In the genomic region with DNA sequence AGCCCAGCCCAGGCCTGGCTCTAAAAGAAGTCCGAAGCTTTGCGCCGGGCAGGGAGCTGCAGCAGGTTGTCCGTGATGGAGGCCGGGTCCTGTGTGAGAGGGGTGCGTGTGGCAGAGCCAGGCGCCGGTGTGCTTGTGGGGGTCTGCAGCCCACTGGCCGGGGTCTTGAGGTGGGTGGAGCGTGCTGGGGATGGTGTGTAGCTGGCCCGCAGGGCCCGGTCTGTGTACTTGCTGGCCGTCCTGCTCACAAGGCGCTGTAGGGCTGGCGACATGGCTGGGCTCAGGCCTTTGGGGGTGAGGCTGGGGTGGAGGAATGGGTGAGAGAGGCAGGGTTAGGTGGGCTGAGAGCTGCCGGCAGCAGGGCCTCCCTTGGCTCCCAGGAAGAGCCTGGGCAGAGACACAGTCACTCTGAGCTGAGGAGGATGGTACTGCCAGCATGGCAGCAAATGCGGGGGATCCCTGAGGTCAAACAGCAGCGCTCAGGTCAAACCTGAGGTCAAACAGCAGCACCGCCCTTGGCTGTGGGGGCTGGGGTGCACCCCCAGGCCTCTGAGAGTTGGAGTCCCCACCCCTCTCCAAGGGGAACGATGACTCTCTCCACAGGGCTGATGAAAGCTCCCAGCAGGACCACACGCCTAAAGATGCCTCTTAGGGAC, we compare ENCODE assay signal across 17 cellular contexts. TPM values are rescaled to one million over a fixed set of nuclear protein-coding genes. Genes with fewer than 3 reads are reported as not detected.
DNase-seq lines count a peak whose midpoint lies in the region; ATAC-seq, FAIRE-seq and TF ChIP-seq lines count a peak whose summit lies in the region.
"Had no signal": no experiment of that assay in that cellular context is flagged by ENCODE, and none has a peak within 500 bp of the region (broad histone marks: within the 10 kb centered on the region; RNA-seq: fewer than 3 reads in every experiment).

No MANE protein-coding gene starts in this region.

- no peak overlapping the region for H3K4me3 ChIP-seq in endothelial cell of umbilical vein (replicated peaks in 1 of 3; ENCODE audit: insufficient read depth in 1 of 3, low read depth in 1 of 3, low read length in 3 of 3)

- H3K4me3 Mint-ChIP-seq in activated CD4-positive, alpha-beta T cell treated with anti-CD3 and anti-CD28 coated beads, Interleukin-2, amount 10 ng/mL, durations not matched to agents 7 days and 5 days, result no peak overlapping the region
- H3K4me3 Mint-ChIP-seq in stimulated activated memory B cell treated with anti-CD40 and anti-IgM and Interleukin-4, amounts not matched to agents 10 μg/mL and 1 μg/mL and 100 μg/mL, for 72 hours, result no peak overlapping the region
- no peak overlapping the region for H3K4me3 Mint-ChIP-seq in T-helper 2 cell treated with Interferon-gamma antibody and Interleukin-4, amounts not matched to agents 5 μg/mL and 100 μg/mL, for 36 hours
- H3K4me3 Mint-ChIP-seq: CD8-positive, alpha-beta memory T cell; H9 had no signal

- no peak for TF ChIP-seq CTCF in endothelial cell of umbilical vein (IDR thresholded peaks at IDR 0.05; ENCODE audit: extremely low read depth in 1 of 2, insufficient read depth in 1 of 2, low read depth in 1 of 2, low read length in 2 of 2)

- POLR2A ChIA-PET in activated CD4-positive, alpha-beta T cell treated with anti-CD3 and anti-CD28 coated beads, Interleukin-2, amount 10 ng/mL, durations not matched to agents 7 days and 5 days (lab: Charles Lee), result no interaction called here
- POLR2A ChIA-PET in endothelial cell of umbilical vein (lab: Charles Lee), result no interaction called here

- peaks cover 10 to 53% of the 10 kb centered on the region in 2 experiments for H3K36me3 ChIP-seq in endothelial cell of umbilical vein (ENCODE audit: control insufficient read depth in 2 of 2, extremely low read depth in 1 of 2, insufficient read depth in 2 of 2, low read length in 2 of 2)

- no peak overlapping the region for H3K9ac ChIP-seq in endothelial cell of umbilical vein (replicated peaks; ENCODE audit: extremely low read depth, insufficient read depth, low read length)

- no peaks in the 10 kb centered on the region for H3K9me3 Mint-ChIP-seq in activated CD4-positive, alpha-beta T cell treated with anti-CD3 and anti-CD28 coated beads, Interleukin-2, amount 10 ng/mL, durations not matched to agents 7 days and 5 days
- no peaks in the 10 kb centered on the region for H3K9me3 Mint-ChIP-seq in stimulated activated memory B cell treated with anti-CD40 and anti-IgM and Interleukin-4, amounts not matched to agents 10 μg/mL and 1 μg/mL and 100 μg/mL, for 72 hours
- no peaks in the 10 kb centered on the region for H3K9me3 Mint-ChIP-seq in T-helper 2 cell treated with Interferon-gamma antibody and Interleukin-4, amounts not matched to agents 5 μg/mL and 100 μg/mL, for 36 hours
- H3K9me3 Mint-ChIP-seq: CD8-positive, alpha-beta memory T cell; H9 had no signal

- ATAC-seq in stimulated activated memory B cell treated with anti-CD40 and anti-IgM and Interleukin-4, amounts not matched to agents 10 μg/mL and 1 μg/mL and 100 μg/mL, for 72 hours, result peak; percentile 13

- dilution Hi-C loops in endothelial cell of umbilical vein (cut with MboI; ENCODE audit: extremely low pct_ligation_motif_present, low sequenced_read_pairs), result no loop called here

- H3K4me2 ChIP-seq in endothelial cell of umbilical vein (ENCODE audit: insufficient read depth, low read length), result no peak overlapping the region

- H3K4me1 Mint-ChIP-seq in activated CD4-positive, alpha-beta T cell treated with anti-CD3 and anti-CD28 coated beads, Interleukin-2, amount 10 ng/mL, durations not matched to agents 7 days and 5 days, result no peaks in the 10 kb centered on the region
- no peaks in the 10 kb centered on the region for H3K4me1 Mint-ChIP-seq in stimulated activated memory B cell treated with anti-CD40 and anti-IgM and Interleukin-4, amounts not matched to agents 10 μg/mL and 1 μg/mL and 100 μg/mL, for 72 hours
- H3K4me1 Mint-ChIP-seq in T-helper 2 cell treated with Interferon-gamma antibody and Interleukin-4, amounts not matched to agents 5 μg/mL and 100 μg/mL, for 36 hours (ENCODE audit: low read depth), result no peaks in the 10 kb centered on the region
- H3K4me1 Mint-ChIP-seq: H9 had no signal

- H3K27ac ChIP-seq in endothelial cell of umbilical vein (ENCODE audit: insufficient read depth, low read depth, low read length), result no peak overlapping the region
- H3K27ac ChIP-seq: 22Rv1 had no signal

- no peak for FAIRE-seq in endothelial cell of umbilical vein (lab: Jason Lieb, UNC)
- FAIRE-seq: GM19239 had no signal

- CTCF ChIA-PET in activated CD4-positive, alpha-beta T cell treated with anti-CD3 and anti-CD28 coated beads, Interleukin-2, amount 10 ng/mL, durations not matched to agents 7 days and 5 days (lab: Charles Lee), result interaction anchor here (1.6 kb wide), 1 partner anchor 10 kb away, joined by 6 read pairs; a partner anchor contains a TSS
- CTCF ChIA-PET in endothelial cell of umbilical vein (lab: Charles Lee), result interaction anchor here (2.3 kb wide), 1 partner anchor 10 kb away, joined by 9 read pairs; a partner anchor contains a TSS

- H3K27me3 ChIP-seq in endothelial cell of umbilical vein (ENCODE audit: control insufficient read depth in 2 of 2, insufficient read depth in 2 of 2, low read length in 2 of 2), result no peaks in the 10 kb centered on the region

- no peaks in the 10 kb centered on the region for H3K79me2 ChIP-seq in endothelial cell of umbilical vein (ENCODE audit: control insufficient read depth, insufficient read depth, low read length)

- DNase-seq in activated CD4-positive, alpha-beta T cell treated with anti-CD3 and anti-CD28 coated beads, Interleukin-2, amount 10 ng/mL, durations not matched to agents 7 days and 5 days, result no peak
- DNase-seq in activated CD4-positive, alpha-beta T cell treated with anti-CD3 and anti-CD28 coated beads, Interleukin-2, amount 50 U/mL, for 48 hours, result no peak
- DNase-seq in endothelial cell of umbilical vein (ENCODE audit: low read depth, low spot score) (no peak), NCI-H1105 treated with DMSO at 0.1 percent for 48 hours (lab: John Stamatoyannopoulos, UW) (no peak), OCI-M2 (lab: John Stamatoyannopoulos, UW; ENCODE audit: unreplicated experiment) (no peak)
- no peak for DNase-seq in T-helper 2 cell treated with Interferon-gamma antibody and Interleukin-4, amounts not matched to agents 5 μg/mL and 100 μg/mL, for 36 hours (ENCODE audit: low spot score)
- DNase-seq: Caco-2; CD8-positive, alpha-beta memory T cell; DND-41; GDM1; GOT3; H9 had no signal

- no peaks in the 10 kb centered on the region for H3K4me1 ChIP-seq in endothelial cell of umbilical vein (ENCODE audit: control insufficient read depth, extremely low read depth, insufficient read depth, low read length)
- H3K4me1 ChIP-seq: Caco-2 had no signal

- intact Hi-C loops in endothelial cell of umbilical vein (cut with micrococcal nuclease), result no loop called here

- no peak for TF ChIP-seq POLR2A in endothelial cell of umbilical vein (IDR thresholded peaks at IDR 0.05; ENCODE audit: low read depth, low read length)

- H3K27ac Mint-ChIP-seq in activated CD4-positive, alpha-beta T cell treated with anti-CD3 and anti-CD28 coated beads, Interleukin-2, amount 10 ng/mL, durations not matched to agents 7 days and 5 days, result peak overlapping the region; percentile 46
- H3K27ac Mint-ChIP-seq in stimulated activated memory B cell treated with anti-CD40 and anti-IgM and Interleukin-4, amounts not matched to agents 10 μg/mL and 1 μg/mL and 100 μg/mL, for 72 hours, result no peak overlapping the region
- H3K27ac Mint-ChIP-seq in T-helper 2 cell treated with Interferon-gamma antibody and Interleukin-4, amounts not matched to agents 5 μg/mL and 100 μg/mL, for 36 hours, result no peak overlapping the region
- H3K27ac Mint-ChIP-seq: H9 had no signal

- H3K27me3 Mint-ChIP-seq in activated CD4-positive, alpha-beta T cell treated with anti-CD3 and anti-CD28 coated beads, Interleukin-2, amount 10 ng/mL, durations not matched to agents 7 days and 5 days, result no peaks in the 10 kb centered on the region
- H3K27me3 Mint-ChIP-seq in stimulated activated memory B cell treated with anti-CD40 and anti-IgM and Interleukin-4, amounts not matched to agents 10 μg/mL and 1 μg/mL and 100 μg/mL, for 72 hours, result no peaks in the 10 kb centered on the region
- H3K27me3 Mint-ChIP-seq in T-helper 2 cell treated with Interferon-gamma antibody and Interleukin-4, amounts not matched to agents 5 μg/mL and 100 μg/mL, for 36 hours (ENCODE audit: low read depth), result no peaks in the 10 kb centered on the region
- H3K27me3 Mint-ChIP-seq: CD8-positive, alpha-beta memory T cell had no signal

- no peaks in the 10 kb centered on the region for H3K9me3 ChIP-seq in endothelial cell of umbilical vein (replicated peaks; ENCODE audit: control insufficient read depth, insufficient read depth, low read length)
- H3K9me3 ChIP-seq: Caco-2 had no signal

- H3K9me1 ChIP-seq in endothelial cell of umbilical vein (replicated peaks; ENCODE audit: control insufficient read depth, extremely low read depth, insufficient read depth, low read length), result no peaks in the 10 kb centered on the region

- no peaks in the 10 kb centered on the region for H4K20me1 ChIP-seq in endothelial cell of umbilical vein (replicated peaks; ENCODE audit: control insufficient read depth, extremely low read depth, insufficient read depth, low read length)

- BruUV-seq in endothelial cell of umbilical vein (replicated peaks; lab: Mats Ljungman, UMichigan), result TSS peak; percentile 26

- H2AFZ ChIP-seq in endothelial cell of umbilical vein (ENCODE audit: low read depth, low read length), result no peak overlapping the region

- H3K36me3 Mint-ChIP-seq in activated CD4-positive, alpha-beta T cell treated with anti-CD3 and anti-CD28 coated beads, Interleukin-2, amount 10 ng/mL, durations not matched to agents 7 days and 5 days (ENCODE audit: low read depth), result peaks cover 30% of the 10 kb centered on the region
- peaks cover 68% of the 10 kb centered on the region for H3K36me3 Mint-ChIP-seq in stimulated activated memory B cell treated with anti-CD40 and anti-IgM and Interleukin-4, amounts not matched to agents 10 μg/mL and 1 μg/mL and 100 μg/mL, for 72 hours
- H3K36me3 Mint-ChIP-seq in T-helper 2 cell treated with Interferon-gamma antibody and Interleukin-4, amounts not matched to agents 5 μg/mL and 100 μg/mL, for 36 hours (ENCODE audit: low read depth), result peaks cover 23% of the 10 kb centered on the region

RNA-seq across cellular contexts. Expression of a gene that starts 3.2 kb away (rescaled TPM):
- not detected for total RNA-seq in activated CD4-positive, alpha-beta T cell treated with anti-CD3 and anti-CD28 coated beads, Interleukin-2, amount 10 ng/mL, durations not matched to agents 7 days and 5 days
- total RNA-seq in endothelial cell of umbilical vein, result not detected in 2 replicates
- not detected in 2 replicates for polyA plus RNA-seq in endothelial cell of umbilical vein
- not detected in 2 replicates for polyA plus RNA-seq in endothelial cell of umbilical vein (2011; cell fraction: cytosol; rRNA removed)
- polyA plus RNA-seq in endothelial cell of umbilical vein (2011; cell fraction: nucleus; rRNA removed), result not detected in 2 replicates
- not detected in 2 replicates for polyA plus RNA-seq in endothelial cell of umbilical vein (2012)
- not detected in 2 replicates for polyA minus RNA-seq in endothelial cell of umbilical vein
- polyA minus RNA-seq in endothelial cell of umbilical vein (2011; cell fraction: cytosol; rRNA and poly(A)+ RNA removed), result not detected
- not detected in 2 replicates for polyA minus RNA-seq in endothelial cell of umbilical vein (2011; cell fraction: nucleus; rRNA and poly(A)+ RNA removed)
- total RNA-seq: A673; Caco-2; CD8-positive, alpha-beta memory T cell; H9 had no signal
- polyA plus RNA-seq: BJ; CD8-positive, alpha-beta memory T cell had no signal

RNA-seq across cellular contexts. Expression of a gene that starts 10.1 kb away (rescaled TPM):
- total RNA-seq in activated CD4-positive, alpha-beta T cell treated with anti-CD3 and anti-CD28 coated beads, Interleukin-2, amount 10 ng/mL, durations not matched to agents 7 days and 5 days, result 10 to 100 TPM; 17.9 to 18.5 TPM
- total RNA-seq in endothelial cell of umbilical vein, result 18.4 and 21.9 TPM in 2 replicates
- polyA plus RNA-seq in endothelial cell of umbilical vein, result 20.1 and 22.8 TPM in 2 replicates
- polyA plus RNA-seq in endothelial cell of umbilical vein (2011; cell fraction: cytosol; rRNA removed), result 16.5 and 20.9 TPM in 2 replicates
- polyA plus RNA-seq in endothelial cell of umbilical vein (2011; cell fraction: nucleus; rRNA removed), result 18.2 and 19.2 TPM in 2 replicates
- 14.6 and 15.4 TPM in 2 replicates for polyA plus RNA-seq in endothelial cell of umbilical vein (2012)
- polyA minus RNA-seq in endothelial cell of umbilical vein, result 6.6 and 7.9 TPM in 2 replicates
- 3.6 TPM for polyA minus RNA-seq in endothelial cell of umbilical vein (2011; cell fraction: cytosol; rRNA and poly(A)+ RNA removed)
- polyA minus RNA-seq in endothelial cell of umbilical vein (2011; cell fraction: nucleus; rRNA and poly(A)+ RNA removed), result 2.5 and 5.6 TPM in 2 replicates

RNA-seq across cellular contexts. Expression of a gene that starts 12.1 kb away (rescaled TPM):
- total RNA-seq in activated CD4-positive, alpha-beta T cell treated with anti-CD3 and anti-CD28 coated beads, Interleukin-2, amount 10 ng/mL, durations not matched to agents 7 days and 5 days, result 10 to 100 TPM; 38.7 to 39.0 TPM
- total RNA-seq in endothelial cell of umbilical vein, result 44.8 and 49.6 TPM in 2 replicates
- polyA plus RNA-seq in endothelial cell of umbilical vein, result 51.2 and 61.7 TPM in 2 replicates
- polyA plus RNA-seq in endothelial cell of umbilical vein (2011; cell fraction: cytosol; rRNA removed), result 47.7 and 50.7 TPM in 2 replicates
- polyA plus RNA-seq in endothelial cell of umbilical vein (2011; cell fraction: nucleus; rRNA removed), result 41.7 and 53.7 TPM in 2 replicates
- polyA plus RNA-seq in endothelial cell of umbilical vein (2012), result 27.3 and 36.4 TPM in 2 replicates
- polyA minus RNA-seq in endothelial cell of umbilical vein, result 46.5 and 74.1 TPM in 2 replicates
- 13.5 TPM for polyA minus RNA-seq in endothelial cell of umbilical vein (2011; cell fraction: cytosol; rRNA and poly(A)+ RNA removed)
- 29.0 and 29.3 TPM in 2 replicates for polyA minus RNA-seq in endothelial cell of umbilical vein (2011; cell fraction: nucleus; rRNA and poly(A)+ RNA removed)

RNA-seq across cellular contexts. Expression of a gene that starts 15.8 kb away (rescaled TPM):
- total RNA-seq in activated CD4-positive, alpha-beta T cell treated with anti-CD3 and anti-CD28 coated beads, Interleukin-2, amount 10 ng/mL, durations not matched to agents 7 days and 5 days, result not detected
- total RNA-seq in endothelial cell of umbilical vein, result not detected in 2 replicates
- not detected in 2 replicates for polyA plus RNA-seq in endothelial cell of umbilical vein
- not detected in 2 replicates for polyA plus RNA-seq in endothelial cell of umbilical vein (2011; cell fraction: cytosol; rRNA removed)
- polyA plus RNA-seq in endothelial cell of umbilical vein (2011; cell fraction: nucleus; rRNA removed), result not detected in 2 replicates
- not detected in 2 replicates for polyA plus RNA-seq in endothelial cell of umbilical vein (2012)
- not detected in 2 replicates for polyA minus RNA-seq in endothelial cell of umbilical vein
- polyA minus RNA-seq in endothelial cell of umbilical vein (2011; cell fraction: cytosol; rRNA and poly(A)+ RNA removed), result not detected
- not detected in 2 replicates for polyA minus RNA-seq in endothelial cell of umbilical vein (2011; cell fraction: nucleus; rRNA and poly(A)+ RNA removed)
- total RNA-seq: A673; Caco-2; CD8-positive, alpha-beta memory T cell had no signal
- polyA plus RNA-seq: BJ; CD8-positive, alpha-beta memory T cell had no signal

RNA-seq across cellular contexts. Expression of a gene that starts 44.2 kb away (rescaled TPM):
- 10 to 100 TPM; 40.4 to 49.2 TPM for total RNA-seq in activated CD4-positive, alpha-beta T cell treated with anti-CD3 and anti-CD28 coated beads, Interleukin-2, amount 10 ng/mL, durations not matched to agents 7 days and 5 days
- 94.5 and 102 TPM in 2 replicates for total RNA-seq in endothelial cell of umbilical vein
- polyA plus RNA-seq in endothelial cell of umbilical vein, result 78.0 and 80.0 TPM in 2 replicates
- 53.3 and 64.5 TPM in 2 replicates for polyA plus RNA-seq in endothelial cell of umbilical vein (2011; cell fraction: cytosol; rRNA removed)
- polyA plus RNA-seq in endothelial cell of umbilical vein (2011; cell fraction: nucleus; rRNA removed), result 30.5 and 34.5 TPM in 2 replicates
- polyA plus RNA-seq in endothelial cell of umbilical vein (2012), result 48.5 and 55.1 TPM in 2 replicates
- 42.0 and 44.0 TPM in 2 replicates for polyA minus RNA-seq in endothelial cell of umbilical vein
- polyA minus RNA-seq in endothelial cell of umbilical vein (2011; cell fraction: cytosol; rRNA and poly(A)+ RNA removed), result 35.6 TPM
- polyA minus RNA-seq in endothelial cell of umbilical vein (2011; cell fraction: nucleus; rRNA and poly(A)+ RNA removed), result 8.2 and 9.9 TPM in 2 replicates
